Comparison of ENCODE assay signal across 7 cellular contexts in genomic region chr16:16025214-16025968, GRCh38.
DNase-seq lines count a peak whose midpoint lies in the region; ATAC-seq and TF ChIP-seq lines count a peak whose summit lies in the region.

No MANE protein-coding gene starts in this region.

- H3K27me3 ChIP-seq in endodermal cell (ENCODE audit: control insufficient read depth, insufficient read depth, low read length, poor library complexity, severe bottlenecking) = no peaks in the 10 kb centered on the region

- H3K36me3 Mint-ChIP-seq in osteocyte (ENCODE audit: unreplicated experiment) = peaks cover 37% of the 10 kb centered on the region
- peaks cover 15% of the 10 kb centered on the region for H3K36me3 Mint-ChIP-seq in endodermal cell (ENCODE audit: low read depth)

- peaks cover 8% of the 10 kb centered on the region for H3K36me3 ChIP-seq in endodermal cell (ENCODE audit: control insufficient read depth, insufficient read depth, low read length)

- H3K9me3 Mint-ChIP-seq in osteocyte (ENCODE audit: unreplicated experiment) (no peaks in the 10 kb centered on the region), endodermal cell (no peaks in the 10 kb centered on the region)

- WGBS in endodermal cell (ENCODE audit: insufficient coverage in 1 of 2, insufficient read length in 1 of 2), 2 experiments = 90 to 91% methylated on average over 11 of the region's 11 CpGs

- H3K9ac ChIP-seq in endodermal cell (ENCODE audit: extremely low read depth, low read length, poor library complexity, severe bottlenecking) = no peak overlapping the region

- no peaks in the 10 kb centered on the region for H3K9me3 ChIP-seq in endodermal cell (ENCODE audit: control insufficient read depth, low read length)

- peak overlapping the region; percentile 98 for H3K27ac Mint-ChIP-seq in osteocyte (ENCODE audit: unreplicated experiment)
- no peak overlapping the region for H3K27ac Mint-ChIP-seq in endodermal cell

- peaks cover 9% of the 10 kb centered on the region for H3K4me1 ChIP-seq in endodermal cell (ENCODE audit: control insufficient read depth, insufficient read depth, low read length)

- CTCF ChIA-PET in RWPE1 (lab: Yijun Ruan, JAX) = interaction anchor here (0.6 to 0.9 kb wide), 2 partner anchors 16 to 27 kb away, joined by 3 read pairs; no protein-coding TSS in a partner anchor

- H3K27me3 Mint-ChIP-seq in osteocyte (ENCODE audit: unreplicated experiment) = no peaks in the 10 kb centered on the region
- no peaks in the 10 kb centered on the region for H3K27me3 Mint-ChIP-seq in endodermal cell (ENCODE audit: insufficient read depth)

- H3K4me3 Mint-ChIP-seq in osteocyte (ENCODE audit: unreplicated experiment) (peak overlapping the region; percentile 8), endodermal cell (no peak overlapping the region)

- H3K4me1 Mint-ChIP-seq in osteocyte (ENCODE audit: unreplicated experiment) (peaks cover 79% of the 10 kb centered on the region), endodermal cell (peaks cover 15% of the 10 kb centered on the region)

- DNase-seq in RWPE1 (ENCODE audit: low spot score) = no peak
- peak; percentile 84 for DNase-seq in amniotic stem cell (lab: John Stamatoyannopoulos, UW)
- DNase-seq in osteocyte (ENCODE audit: extremely low spot score, unreplicated experiment) = peak; percentile 88
- no peak for DNase-seq in NCI-H128 (lab: John Stamatoyannopoulos, UW; ENCODE audit: unreplicated experiment)
- no peak for DNase-seq in endodermal cell
- DNase-seq in NOMO-1 (lab: John Stamatoyannopoulos, UW; ENCODE audit: unreplicated experiment in 2 of 2) = no peak

- H3K4me3 ChIP-seq in endodermal cell (ENCODE audit: low read length) = no peak overlapping the region

- ATAC-seq in GM19463 (IDR thresholded peaks at IDR 0.05; ENCODE audit: unreplicated experiment) = peak; percentile 72

- POLR2A ChIA-PET in RWPE1 (lab: Yijun Ruan, JAX; ENCODE audit: low non-redundant PET) = no interaction called here

- TF ChIP-seq CTCF in RWPE1 (conservative IDR thresholded peaks at IDR 0.05; ENCODE audit: low read depth) (no peak), osteocyte (IDR thresholded peaks at IDR 0.05) (peak; percentile 37), endodermal cell (conservative IDR thresholded peaks at IDR 0.05) (no peak)

- H3K27ac ChIP-seq in RWPE1 = peak overlapping the region; percentile 50
- H3K27ac ChIP-seq in endodermal cell (ENCODE audit: low read depth, low read length) = no peak overlapping the region

Comparison
In these comparisons a context has a peak if more than half of its experiments do, and no peak if none do; other contexts are left out.
1. DNase-seq: peak in amniotic stem cell (single experiment) and osteocyte (single experiment); none in RWPE1 (single experiment), NCI-H128 (single experiment), endodermal cell (single experiment) and NOMO-1 (0 of 2).